In genomic region chr20:46689754-46690085, GRCh38 we compare ENCODE assay signal across 1 cellular context.
TF ChIP-seq lines count a peak whose summit lies in the region.

No MANE protein-coding gene starts in this region.

TF ChIP-seq in H1, 55 proteins besides CTCF, POLR2A, EP300 and RAD21:
- TF ChIP-seq MAX (IDR thresholded peaks at IDR 0.05) (no peak), KDM1A (IDR thresholded peaks at IDR 0.05; ENCODE audit: borderline replicate concordance, low read length) (no peak), TCF12 (IDR thresholded peaks at IDR 0.05; ENCODE audit: low read depth, low read length) (no peak), TAF1 (IDR thresholded peaks at IDR 0.05; ENCODE audit: low read depth, low read length) (no peak), SIN3A (conservative IDR thresholded peaks at IDR 0.05 in 1 of 2, IDR thresholded peaks at IDR 0.05 in 1 of 2; ENCODE audit: low read depth in 1 of 2, low read length in 2 of 2) (no peak), EZH2 (IDR thresholded peaks at IDR 0.05; ENCODE audit: low read depth, low read length, severe bottlenecking) (no peak), HDAC2 (IDR thresholded peaks at IDR 0.05; ENCODE audit: borderline replicate concordance in 1 of 2, low read depth in 2 of 2, low read length in 2 of 2) (no peak), POU5F1 (IDR thresholded peaks at IDR 0.05; ENCODE audit: low read depth, low read length) (no peak)
